32 cellular contexts compared by ENCODE assay signal in the genomic region with DNA sequence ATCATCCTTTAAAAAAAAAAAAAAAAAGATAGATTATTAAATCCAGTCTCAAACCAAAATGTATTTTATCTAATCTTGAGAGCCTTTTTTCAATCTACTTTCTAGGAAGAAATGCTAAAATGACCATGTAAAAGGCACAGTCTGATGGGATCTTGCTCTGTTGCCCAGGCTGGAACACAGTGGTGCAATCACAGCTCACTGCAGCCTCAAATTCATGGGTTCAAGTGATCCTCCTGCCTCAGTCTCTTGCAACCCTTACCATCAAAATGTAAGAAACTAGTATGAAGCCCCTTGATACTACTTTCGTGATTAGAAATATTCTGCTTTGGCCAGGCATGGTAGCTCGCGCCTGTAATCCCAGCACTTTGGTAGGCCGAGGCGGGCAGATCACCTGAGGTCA.
"Had no signal": no experiment of that assay in that cellular context is flagged by ENCODE, and none has a peak within 500 bp of the region (broad histone marks: within the 10 kb centered on the region; RNA-seq: fewer than 3 reads in every experiment).

No MANE protein-coding gene starts in this region.

- H3K4me3 Mint-ChIP-seq: naive thymus-derived CD8-positive, alpha-beta T cell; natural killer cell treated with Interleukin-12 subunit alpha and Interleukin-12 subunit beta and Interleukin-15 and Interleukin-18, amount 100 ng/mL, for 72 hours; nephron progenitor cell; neural crest cell; stimulated activated memory B cell treated with anti-CD40 and anti-IgM and Interleukin-4, amounts not matched to agents 10 μg/mL and 1 μg/mL and 100 μg/mL, for 72 hours; stimulated activated naive CD8-positive, alpha-beta T cell treated with anti-CD3 and anti-CD28 coated beads, Interleukin-15, amount 100 ng/mL, for 72 hours; type B pancreatic cell had no signal

- DNase-seq: naive thymus-derived CD8-positive, alpha-beta T cell; nephron progenitor cell; occipital lobe; ovary; posterior cingulate gyrus; psoas muscle; right cardiac atrium; spleen; stimulated activated CD4-positive, alpha-beta T cell treated with anti-CD3 and anti-CD28 coated beads, Interleukin-12 subunit alpha, Interleukin-12 subunit beta, amount 100 ng/mL, for 4 hours; stimulated activated CD4-positive, alpha-beta T cell treated with anti-CD3 and anti-CD28 coated beads, Interleukin-1b, Interleukin-23, amount 100 ng/mL, for 48 hours; stimulated activated CD4-positive, alpha-beta T cell treated with anti-CD3 and anti-CD28 coated beads, Interleukin-4, amount 100 ng/mL, for 1 hour; stimulated activated CD4-positive, alpha-beta T cell treated with anti-CD3 and anti-CD28 coated beads, Interleukin-4, amount 100 ng/mL, for 4 hours; stimulated activated CD8-positive, alpha-beta memory T cell treated with anti-CD3 and anti-CD28 coated beads, Interleukin-4, amount 100 ng/mL, for 48 hours; stimulated activated naive CD4-positive, alpha-beta T cell; stimulated activated naive CD8-positive, alpha-beta T cell treated with anti-CD3 and anti-CD28 coated beads, Interleukin-15, amount 100 ng/mL, for 72 hours; stimulated activated naive CD8-positive, alpha-beta T cell treated with anti-CD3 and anti-CD28 coated beads, Interleukin-15, Interleukin-2, amounts not matched to agents 100 U/mL and 50 U/mL, for 24 hours; substantia nigra; testis; tibial artery; transverse colon; upper lobe of right lung; uterus had no signal

- H3K27ac Mint-ChIP-seq: natural killer cell treated with Interleukin-12 subunit alpha and Interleukin-12 subunit beta and Interleukin-15 and Interleukin-18, amount 100 ng/mL, for 72 hours; nephron progenitor cell; progenitor cell of endocrine pancreas; stimulated activated memory B cell treated with anti-CD40 and anti-IgM and Interleukin-4, amounts not matched to agents 10 μg/mL and 1 μg/mL and 100 μg/mL, for 72 hours; stimulated activated naive CD8-positive, alpha-beta T cell treated with anti-CD3 and anti-CD28 coated beads, Interleukin-15, amount 100 ng/mL, for 72 hours; type B pancreatic cell had no signal

- H3K9ac ChIP-seq: parathyroid adenoma had no signal

- H3K36me3 ChIP-seq: ovary, uterus had no signal

- H3K4me1 ChIP-seq: parathyroid adenoma, psoas muscle, suprapubic skin, testis, tibial artery, transverse colon, upper lobe of right lung, uterus had no signal

- H3K9me3 Mint-ChIP-seq: naive thymus-derived CD8-positive, alpha-beta T cell; natural killer cell treated with Interleukin-12 subunit alpha and Interleukin-12 subunit beta and Interleukin-15 and Interleukin-18, amount 100 ng/mL, for 72 hours; nephron progenitor cell; neural crest cell; stimulated activated naive CD8-positive, alpha-beta T cell treated with anti-CD3 and anti-CD28 coated beads, Interleukin-15, amount 100 ng/mL, for 72 hours; type B pancreatic cell had no signal

- ATAC-seq: naive thymus-derived CD8-positive, alpha-beta T cell; natural killer cell treated with Interleukin-12 subunit alpha and Interleukin-12 subunit beta and Interleukin-15 and Interleukin-18, amount 100 ng/mL, for 72 hours; psoas muscle; right cardiac atrium; sciatic nerve; stimulated activated memory B cell treated with anti-CD40 and anti-IgM and Interleukin-4, amounts not matched to agents 10 μg/mL and 1 μg/mL and 100 μg/mL, for 72 hours; stimulated activated naive CD8-positive, alpha-beta T cell treated with anti-CD3 and anti-CD28 coated beads, Interleukin-15, amount 100 ng/mL, for 72 hours; stimulated activated naive CD8-positive, alpha-beta T cell treated with anti-CD3 and anti-CD28 coated beads, Interleukin-15, Interleukin-2, amounts not matched to agents 100 U/mL and 50 U/mL, for 24 hours; upper lobe of right lung had no signal

- H3K9me3 ChIP-seq: ovary, psoas muscle, spleen, suprapubic skin, testis, tibial artery, transverse colon, upper lobe of right lung, uterus had no signal

- H3K4me3 ChIP-seq: ovary, psoas muscle, skin epidermis, smooth muscle cell, spleen, suprapubic skin, testis, tibial artery, transverse colon, upper lobe of right lung, uterus had no signal

- H3K27ac ChIP-seq: ovary, parathyroid adenoma, psoas muscle, skin epidermis, spleen, suprapubic skin, testis, tibial artery, transverse colon, upper lobe of right lung, uterus had no signal

- H3K4me2 ChIP-seq: smooth muscle cell had no signal

- H2AFZ ChIP-seq: parathyroid adenoma had no signal

- H3K27me3 ChIP-seq: ovary, spleen, suprapubic skin, testis, tibial artery, transverse colon, upper lobe of right lung, uterus had no signal

- H3K4me1 Mint-ChIP-seq: nephron progenitor cell; neural crest cell; stimulated activated naive CD8-positive, alpha-beta T cell treated with anti-CD3 and anti-CD28 coated beads, Interleukin-15, amount 100 ng/mL, for 72 hours had no signal

- H3K27me3 Mint-ChIP-seq: naive thymus-derived CD8-positive, alpha-beta T cell; natural killer cell treated with Interleukin-12 subunit alpha and Interleukin-12 subunit beta and Interleukin-15 and Interleukin-18, amount 100 ng/mL, for 72 hours; progenitor cell of endocrine pancreas; stimulated activated memory B cell treated with anti-CD40 and anti-IgM and Interleukin-4, amounts not matched to agents 10 μg/mL and 1 μg/mL and 100 μg/mL, for 72 hours; stimulated activated naive CD8-positive, alpha-beta T cell treated with anti-CD3 and anti-CD28 coated beads, Interleukin-15, amount 100 ng/mL, for 72 hours; type B pancreatic cell had no signal
